21 cellular contexts compared by ENCODE assay signal in the genomic region with DNA sequence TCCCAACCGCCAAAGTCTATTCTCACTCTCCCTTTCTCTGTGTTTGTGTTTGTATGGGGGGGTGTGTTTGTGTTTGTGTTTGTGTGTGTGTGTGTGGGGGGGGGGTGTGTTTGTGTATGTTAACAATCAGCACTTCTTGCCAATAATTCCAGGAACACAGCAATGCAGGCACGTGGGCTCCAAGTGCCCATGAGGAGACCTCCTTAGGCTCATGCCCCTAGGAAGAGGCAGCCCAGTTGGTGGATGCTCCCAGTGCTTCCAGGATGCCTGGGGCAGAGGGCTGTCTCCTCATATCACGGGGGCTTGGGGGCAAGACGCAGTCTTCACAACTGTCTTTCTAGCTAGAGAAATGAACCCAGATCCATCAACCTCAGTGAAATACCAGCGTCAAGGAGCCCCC.
"Had no signal": no experiment of that assay in that cellular context is flagged by ENCODE, and none has a peak within 500 bp of the region (broad histone marks: within the 10 kb centered on the region; RNA-seq: fewer than 3 reads in every experiment).

No MANE protein-coding gene starts in this region.

- H3K4me2 ChIP-seq: hepatocyte had no signal

- H3K36me3 Mint-ChIP-seq: memory B cell, natural killer cell had no signal

- H3K27ac Mint-ChIP-seq: memory B cell, mesothelial cell of epicardium, natural killer cell had no signal

- ATAC-seq: gastroesophageal sphincter, left cardiac atrium, lower lobe of right lung, natural killer cell, right cardiac atrium had no signal

- H3K27ac ChIP-seq: esophagus squamous epithelium, gastroesophageal sphincter, hepatocyte, left ventricle myocardium inferior, lower lobe of right lung, neutrophil, stomach, thoracic aorta had no signal

- H3K9me3 Mint-ChIP-seq: memory B cell, mesothelial cell of epicardium, natural killer cell had no signal

- H3K4me3 Mint-ChIP-seq: memory B cell, mesothelial cell of epicardium, natural killer cell had no signal

- H3K27me3 ChIP-seq: esophagus squamous epithelium, gastroesophageal sphincter, hepatocyte, neutrophil, stomach had no signal

- DNase-seq: cortex of kidney; effector memory CD4-positive, alpha-beta T cell; esophagus squamous epithelium; foreskin fibroblast; kidney; left cardiac atrium; left ventricle myocardium inferior; lower lobe of right lung; natural killer cell; right cardiac atrium; small intestine; stimulated activated CD4-positive, alpha-beta T cell treated with anti-CD3 and anti-CD28 coated beads, Interleukin-12 subunit alpha, Interleukin-12 subunit beta, amount 100 ng/mL, for 4 hours; stimulated activated naive CD4-positive, alpha-beta T cell; stomach; trophoblast cell had no signal

- H2AFZ ChIP-seq: hepatocyte had no signal

- H3K9me3 ChIP-seq: esophagus squamous epithelium, gastroesophageal sphincter, left ventricle myocardium inferior, lower lobe of right lung, neutrophil, stomach, thoracic aorta had no signal

- H3K36me3 ChIP-seq: esophagus squamous epithelium, left ventricle myocardium inferior, lower lobe of right lung, neutrophil, thoracic aorta had no signal

- H3K27me3 Mint-ChIP-seq: memory B cell had no signal

- H3K4me3 ChIP-seq: esophagus squamous epithelium, gastroesophageal sphincter, hepatocyte, left ventricle myocardium inferior, lower lobe of right lung, stomach, thoracic aorta had no signal
